ENCODE assay signal across 11 cellular contexts in genomic region chr7:2512179-2512644, GRCh38. TPM values are rescaled to one million over a fixed set of nuclear protein-coding genes. Genes with fewer than 3 reads are reported as not detected.
A peak's percentile ranks its signal among the peaks of the same experiment; 100 is the strongest.
DNase-seq lines count a peak whose midpoint lies in the region; ATAC-seq and TF ChIP-seq lines count a peak whose summit lies in the region.
"Had no signal": no experiment of that assay in that cellular context is flagged by ENCODE, and none has a peak within 500 bp of the region (broad histone marks: within the 10 kb centered on the region; RNA-seq: fewer than 3 reads in every experiment).

No MANE protein-coding gene starts in this region.

- H3K27me3 ChIP-seq in breast epithelium (no peaks in the 10 kb centered on the region), Peyer's patch (no peaks in the 10 kb centered on the region), heart right ventricle (peaks cover 0 to 5% (median 0%) of the 10 kb centered on the region in 7 donors), upper lobe of right lung (no peaks in the 10 kb centered on the region)
- H3K27me3 ChIP-seq: thyroid gland had no signal

- intact Hi-C loops in breast epithelium (cut with DNase I; ENCODE audit: low total_unique reads) (no loop called here), MCF 10A (cut with micrococcal nuclease) (no loop called here), heart right ventricle (cut with DNase I) (no loop called here), upper lobe of right lung (cut with DNase I) (no loop called here)

- ATAC-seq in heart right ventricle (peak in 6 of 8 donors; percentile 6 to 28 (median 19)), upper lobe of right lung (no peak)

- H3K9me3 ChIP-seq in breast epithelium, result no peaks in the 10 kb centered on the region
- H3K9me3 ChIP-seq in Peyer's patch, result no peaks in the 10 kb centered on the region
- no peaks in the 10 kb centered on the region for H3K9me3 ChIP-seq in heart right ventricle
- no peaks in the 10 kb centered on the region for H3K9me3 ChIP-seq in upper lobe of right lung
- H3K9me3 ChIP-seq: thyroid gland had no signal

- H3K4me3 ChIP-seq in breast epithelium (no peak overlapping the region), Peyer's patch (peak overlapping the region in 1 of 4 donors; percentile 32), heart right ventricle (no peak overlapping the region), upper lobe of right lung (no peak overlapping the region)
- H3K4me3 ChIP-seq: thyroid gland had no signal

- no peaks in the 10 kb centered on the region for H3K27me3 Mint-ChIP-seq in MCF 10A (ENCODE audit: insufficient read depth, unreplicated experiment)

- H3K27ac ChIP-seq in breast epithelium (peak overlapping the region; percentile 21 to 80), Peyer's patch (peak overlapping the region; percentile 62 to 97 (median 88)), heart right ventricle (peak overlapping the region in 6 of 10 donors; percentile 28 to 87 (median 59)), upper lobe of right lung (peak overlapping the region; percentile 78)

- H3K36me3 Mint-ChIP-seq in MCF 10A (ENCODE audit: insufficient read depth, unreplicated experiment), result no peaks in the 10 kb centered on the region

- CTCF ChIA-PET in MCF 10A (lab: Yijun Ruan, JAX), result interaction anchor here (0.6 kb wide), 1 partner anchor 60 kb away, joined by 3 read pairs; no protein-coding TSS in a partner anchor

- H3K4me3 Mint-ChIP-seq in MCF 10A (ENCODE audit: unreplicated experiment), result no peak overlapping the region

- DNase-seq in breast epithelium (ENCODE audit: low spot score in 2 of 2) (no peak), MCF 10A (ENCODE audit: unreplicated experiment) (no peak), Peyer's patch (no peak), heart right ventricle (no peak), upper lobe of right lung (no peak), iPS-NIHi7 (ENCODE audit: extremely low spot score) (no peak), NCI-H2081 treated with DMSO at 0.1 percent for 48 hours (lab: John Stamatoyannopoulos, UW) (no peak)
- DNase-seq in stimulated activated CD4-positive, alpha-beta T cell treated with anti-CD3 and anti-CD28 coated beads, Interleukin-15, amount 100 ng/mL, for 24 hours, result no peak
- DNase-seq: NCI-H774, small intestine, thyroid gland had no signal

- TF ChIP-seq CTCF in breast epithelium (IDR thresholded peaks at IDR 0.05), result no peak
- no peak for TF ChIP-seq CTCF in MCF 10A (IDR thresholded peaks at IDR 0.05; ENCODE audit: unreplicated experiment)
- TF ChIP-seq CTCF in Peyer's patch (IDR thresholded peaks at IDR 0.05), result no peak
- no peak for TF ChIP-seq CTCF in heart right ventricle (IDR thresholded peaks at IDR 0.05)
- TF ChIP-seq CTCF in upper lobe of right lung (IDR thresholded peaks at IDR 0.05), result no peak

- POLR2A ChIA-PET in MCF 10A (lab: Yijun Ruan, JAX), result no interaction called here

- TF ChIP-seq POLR2A in breast epithelium (IDR thresholded peaks at IDR 0.05), result no peak
- no peak for TF ChIP-seq POLR2A in Peyer's patch (IDR thresholded peaks at IDR 0.05)

- H3K4me1 ChIP-seq in breast epithelium (peaks cover 24 to 31% of the 10 kb centered on the region in 2 donors), Peyer's patch (peaks cover 0 to 55% (median 47%) of the 10 kb centered on the region in 4 donors), heart right ventricle (peaks cover 25 to 74% (median 55%) of the 10 kb centered on the region in 9 donors), upper lobe of right lung (peaks cover 52% of the 10 kb centered on the region)

- WGBS in heart right ventricle, 2 donors, result 45 to 53% methylated on average over 12 of the region's 12 CpGs

- no peaks in the 10 kb centered on the region for H3K36me3 ChIP-seq in breast epithelium
- H3K36me3 ChIP-seq in Peyer's patch, result no peaks in the 10 kb centered on the region
- no peaks in the 10 kb centered on the region for H3K36me3 ChIP-seq in heart right ventricle
- H3K36me3 ChIP-seq in upper lobe of right lung, result no peaks in the 10 kb centered on the region
- H3K36me3 ChIP-seq: thyroid gland had no signal

- no peak overlapping the region for H3K27ac Mint-ChIP-seq in MCF 10A (ENCODE audit: low read depth, unreplicated experiment)

- peaks cover 9% of the 10 kb centered on the region for H3K4me1 Mint-ChIP-seq in MCF 10A (ENCODE audit: insufficient read depth, unreplicated experiment)

- H3K9me3 Mint-ChIP-seq in MCF 10A (ENCODE audit: unreplicated experiment), result no peaks in the 10 kb centered on the region

- BruUV-seq in MCF 10A (replicated peaks; lab: Mats Ljungman, UMichigan), result no TSS peak

RNA-seq across cellular contexts. Expression of gene LFNG, which starts 7.4 kb away (rescaled TPM):
- total RNA-seq in breast epithelium (10 to 100 TPM in 1 of 3 donors, 1 to 10 TPM in 2; 5.0 to 16.4 (median 9.1) TPM), MCF 10A (2022) (1.7 and 2.4 TPM in 2 replicates), Peyer's patch (100 to 1,000 TPM in 1 of 4 donors, 10 to 100 TPM in 3; 22.3 to 104 (median 41.7) TPM), heart right ventricle (10 to 100 TPM in 4 of 10 donors, 1 to 10 TPM in 6; 2.4 to 11.8 (median 9.0) TPM), upper lobe of right lung (35.4 TPM)
- polyA plus RNA-seq in heart right ventricle, result 10 to 100 TPM in 1 of 2 donors, 1 to 10 TPM in 1; 7.2 to 10.8 TPM

RNA-seq across cellular contexts. Expression of gene GRIFIN, which starts 36.0 kb away (rescaled TPM):
- not detected for total RNA-seq in breast epithelium
- total RNA-seq in MCF 10A (2022), result not detected in 2 replicates
- not detected for total RNA-seq in Peyer's patch
- total RNA-seq in heart right ventricle, result not detected
- polyA plus RNA-seq in heart right ventricle, result not detected
- total RNA-seq in upper lobe of right lung, result not detected
- total RNA-seq: thyroid gland had no signal
- polyA plus RNA-seq: small intestine had no signal

RNA-seq across cellular contexts. Expression of gene BRAT1, which starts 43.1 kb away (rescaled TPM):
- total RNA-seq in breast epithelium (10 to 100 TPM; 20.8 to 36.4 (median 28.4) TPM), MCF 10A (2022) (15.4 and 18.0 TPM in 2 replicates), Peyer's patch (10 to 100 TPM; 43.3 to 73.3 (median 54.1) TPM), heart right ventricle (10 to 100 TPM; 10.6 to 18.2 (median 12.8) TPM), upper lobe of right lung (24.1 TPM)
- polyA plus RNA-seq in heart right ventricle, result 10 to 100 TPM; 16.8 to 22.8 TPM

RNA-seq across cellular contexts. Expression of gene IQCE, which starts 46.6 kb away (rescaled TPM):
- 10 to 100 TPM; 13.4 to 22.7 (median 13.8) TPM for total RNA-seq in breast epithelium
- total RNA-seq in MCF 10A (2022), result 16.7 and 23.9 TPM in 2 replicates
- total RNA-seq in Peyer's patch, result 100 to 1,000 TPM in 1 of 4 donors, 10 to 100 TPM in 3; 30.0 to 159 (median 72.2) TPM
- 10 to 100 TPM in 4 of 10 donors, 1 to 10 TPM in 6; 7.8 to 13.8 (median 9.4) TPM for total RNA-seq in heart right ventricle
- 1 to 10 TPM; 4.2 to 5.0 TPM for polyA plus RNA-seq in heart right ventricle
- 22.2 TPM for total RNA-seq in upper lobe of right lung
